ENCODE assay signal across 18 cellular contexts in the genomic region with DNA sequence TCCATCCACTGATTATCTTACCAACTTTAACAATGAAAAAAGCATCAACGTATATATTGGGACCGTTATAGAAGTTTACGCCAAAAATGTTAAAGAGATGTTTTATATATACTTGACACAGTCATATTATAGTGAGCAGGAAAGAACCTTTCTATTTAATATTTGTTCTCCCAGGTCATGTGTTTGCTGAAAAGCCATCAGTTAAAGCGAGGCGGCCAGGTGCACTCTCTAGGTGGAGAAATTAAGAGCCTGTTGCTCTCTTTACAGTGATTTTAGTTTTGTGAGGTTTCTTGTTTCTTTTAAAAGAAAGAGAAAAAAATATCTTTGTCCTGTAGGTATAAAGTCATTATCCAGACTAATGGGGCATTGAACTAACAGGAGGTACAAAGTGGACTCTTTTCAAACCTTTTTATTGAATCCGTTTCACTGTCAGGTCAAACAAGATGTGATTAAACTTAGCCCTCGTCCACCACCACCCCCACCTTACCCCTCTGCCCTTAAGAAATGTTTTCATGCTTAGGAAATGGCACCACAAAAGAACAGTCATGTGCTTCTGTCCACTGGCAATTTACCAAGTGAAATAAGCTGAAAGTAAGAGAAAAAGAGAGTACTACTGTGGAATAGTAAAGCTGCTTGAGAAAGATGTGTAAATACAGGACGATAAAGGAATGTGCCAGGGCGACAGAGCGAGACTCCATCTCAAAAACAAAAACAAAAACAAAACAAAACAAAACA.
DNase-seq lines count a peak whose midpoint lies in the region; ATAC-seq and TF ChIP-seq lines count a peak whose summit lies in the region.
"Had no signal": no experiment of that assay in that cellular context is flagged by ENCODE, and none has a peak within 500 bp of the region (broad histone marks: within the 10 kb centered on the region; RNA-seq: fewer than 3 reads in every experiment).

No MANE protein-coding gene starts in this region.

- H3K9me2 ChIP-seq in GM23248 (ENCODE audit: insufficient read depth), result no peaks in the 10 kb centered on the region

- peaks cover 6% of the 10 kb centered on the region; the same call in 1 of the 2 replicates for H3K79me2 ChIP-seq in GM23248 (ENCODE audit: insufficient read depth)
- peaks cover 32% of the 10 kb centered on the region for H3K79me2 ChIP-seq in parathyroid adenoma

- no peaks in the 10 kb centered on the region for H3K27me3 ChIP-seq in GM23248 (replicated peaks; ENCODE audit: insufficient read depth)
- no peaks in the 10 kb centered on the region for H3K27me3 ChIP-seq in parathyroid adenoma (ENCODE audit: control insufficient read depth, insufficient read depth, low read length)
- H3K27me3 ChIP-seq in effector memory CD4-positive, alpha-beta T cell (replicated peaks; ENCODE audit: control insufficient read depth, insufficient read depth, low read length, poor library complexity, severe bottlenecking), result no peaks in the 10 kb centered on the region
- H3K27me3 ChIP-seq in BE2C, result peaks cover 13% of the 10 kb centered on the region
- H3K27me3 ChIP-seq: dorsolateral prefrontal cortex, neutrophil, uterus had no signal

- in situ Hi-C loops in GM23248 (cut with MboI), result no loop called here

- DNase-seq in GM23248, result peak; percentile 20
- DNase-seq in RPMI7951 (ENCODE audit: low read depth), result peak; percentile 60
- DNase-seq in fibroblast of the aortic adventitia (ENCODE audit: low read depth), result peak; percentile 64
- no peak for DNase-seq in effector memory CD4-positive, alpha-beta T cell
- DNase-seq in BE2C, result no peak
- no peak for DNase-seq in inferior parietal cortex (ENCODE audit: extremely low spot score)
- DNase-seq: activated B cell treated with CpG ODN at 0.5 μM for 24 hours; activated CD8-positive, alpha-beta memory T cell treated with anti-CD3 and anti-CD28 coated beads, Interleukin-2, amount 50 U/mL, for 48 hours; DMS79; dorsolateral prefrontal cortex; lower lobe of right lung; NCI-H2171; uterus had no signal

- H3K9ac ChIP-seq in GM23248 (no peak overlapping the region), parathyroid adenoma (no peak overlapping the region)

- no peak overlapping the region for H3K4me2 ChIP-seq in GM23248 (ENCODE audit: unreplicated experiment)
- H3K4me2 ChIP-seq in parathyroid adenoma (ENCODE audit: low read length), result peak overlapping the region; percentile 51

- TF ChIP-seq CTCF in fibroblast of the aortic adventitia (IDR thresholded peaks at IDR 0.05; ENCODE audit: insufficient read depth, low read length), result no peak
- TF ChIP-seq CTCF in parathyroid adenoma (IDR thresholded peaks at IDR 0.05), result no peak
- no peak for TF ChIP-seq CTCF in BE2C (IDR thresholded peaks at IDR 0.05; ENCODE audit: low read depth, low read length)

- no peaks in the 10 kb centered on the region for H4K20me1 ChIP-seq in GM23248 (ENCODE audit: insufficient read depth)

- H2AFZ ChIP-seq in GM23248 (no peak overlapping the region), parathyroid adenoma (no peak overlapping the region)

- H3F3A ChIP-seq in GM23248 (ENCODE audit: insufficient read depth), result no peaks in the 10 kb centered on the region

- H3K4me1 ChIP-seq in GM23248 (ENCODE audit: insufficient read depth), result peaks cover 5% of the 10 kb centered on the region; the same call in 1 of the 2 replicates
- H3K4me1 ChIP-seq in parathyroid adenoma, result peaks cover 25% of the 10 kb centered on the region
- H3K4me1 ChIP-seq in effector memory CD4-positive, alpha-beta T cell (ENCODE audit: control insufficient read depth, insufficient read depth, low read length, poor library complexity, severe bottlenecking), result no peaks in the 10 kb centered on the region
- H3K4me1 ChIP-seq in BE2C, result no peaks in the 10 kb centered on the region
- H3K4me1 ChIP-seq: uterus had no signal

- H3K36me3 ChIP-seq in GM23248 (ENCODE audit: low read depth) (no peaks in the 10 kb centered on the region), parathyroid adenoma (ENCODE audit: control insufficient read depth, insufficient read depth, low read length) (no peaks in the 10 kb centered on the region), BE2C (no peaks in the 10 kb centered on the region)
- H3K36me3 ChIP-seq in effector memory CD4-positive, alpha-beta T cell (ENCODE audit: control insufficient read depth, insufficient read depth, low read length), result no peaks in the 10 kb centered on the region
- H3K36me3 ChIP-seq: lower lobe of right lung, neutrophil, uterus had no signal

- WGBS in GM23248 (ENCODE audit: low coverage in 1 of 2, low lambda C conversion rate in 2 of 2, missing lambda C conversion rate in 2 of 2), 2 experiments, result 94 to 98% methylated on average over 10 of the region's 10 CpGs

- no peaks in the 10 kb centered on the region for H3K9me3 ChIP-seq in GM23248 (ENCODE audit: low read depth)
- H3K9me3 ChIP-seq in parathyroid adenoma (ENCODE audit: control insufficient read depth, low read length), result no peaks in the 10 kb centered on the region
- no peaks in the 10 kb centered on the region for H3K9me3 ChIP-seq in effector memory CD4-positive, alpha-beta T cell (ENCODE audit: control insufficient read depth, low read length)
- H3K9me3 ChIP-seq in BE2C, result no peaks in the 10 kb centered on the region
- H3K9me3 ChIP-seq: lower lobe of right lung, neutrophil, uterus had no signal

- ATAC-seq in HG03280 (IDR thresholded peaks at IDR 0.05; ENCODE audit: unreplicated experiment), result no peak
- ATAC-seq: activated naive CD4-positive, alpha-beta T cell treated with anti-CD3 and anti-CD28 coated beads, Interleukin-2, amount 50 U/mL, for 72 hours had no signal

- no peak overlapping the region for H3K4me3 ChIP-seq in GM23248
- H3K4me3 ChIP-seq in fibroblast of the aortic adventitia (ENCODE audit: low read depth, low read length), result no peak overlapping the region
- no peak overlapping the region for H3K4me3 ChIP-seq in parathyroid adenoma (ENCODE audit: low read depth, low read length)
- H3K4me3 ChIP-seq in effector memory CD4-positive, alpha-beta T cell (ENCODE audit: insufficient read depth, low read depth, low read length, poor library complexity, severe bottlenecking), result no peak overlapping the region
- H3K4me3 ChIP-seq in BE2C (ENCODE audit: low read depth, low read length), result no peak overlapping the region
- H3K4me3 ChIP-seq: GM12878, lower lobe of right lung, uterus had no signal

- H3K27ac ChIP-seq in GM23248, result no peak overlapping the region
- H3K27ac ChIP-seq in parathyroid adenoma, result no peak overlapping the region
- no peak overlapping the region for H3K27ac ChIP-seq in effector memory CD4-positive, alpha-beta T cell (ENCODE audit: insufficient read depth, low read length, poor library complexity, severe bottlenecking)
- H3K27ac ChIP-seq: lower lobe of right lung, neutrophil had no signal

Comparison
In these comparisons a context has a peak if more than half of its experiments do, and no peak if none do; other contexts are left out.
1. DNase-seq: peak in GM23248 (single experiment), RPMI7951 (single experiment) and fibroblast of the aortic adventitia (single experiment); none in effector memory CD4-positive, alpha-beta T cell (0 of 3), BE2C (single experiment) and inferior parietal cortex (single experiment).